1 cellular context compared by ENCODE assay signal in the genomic region with DNA sequence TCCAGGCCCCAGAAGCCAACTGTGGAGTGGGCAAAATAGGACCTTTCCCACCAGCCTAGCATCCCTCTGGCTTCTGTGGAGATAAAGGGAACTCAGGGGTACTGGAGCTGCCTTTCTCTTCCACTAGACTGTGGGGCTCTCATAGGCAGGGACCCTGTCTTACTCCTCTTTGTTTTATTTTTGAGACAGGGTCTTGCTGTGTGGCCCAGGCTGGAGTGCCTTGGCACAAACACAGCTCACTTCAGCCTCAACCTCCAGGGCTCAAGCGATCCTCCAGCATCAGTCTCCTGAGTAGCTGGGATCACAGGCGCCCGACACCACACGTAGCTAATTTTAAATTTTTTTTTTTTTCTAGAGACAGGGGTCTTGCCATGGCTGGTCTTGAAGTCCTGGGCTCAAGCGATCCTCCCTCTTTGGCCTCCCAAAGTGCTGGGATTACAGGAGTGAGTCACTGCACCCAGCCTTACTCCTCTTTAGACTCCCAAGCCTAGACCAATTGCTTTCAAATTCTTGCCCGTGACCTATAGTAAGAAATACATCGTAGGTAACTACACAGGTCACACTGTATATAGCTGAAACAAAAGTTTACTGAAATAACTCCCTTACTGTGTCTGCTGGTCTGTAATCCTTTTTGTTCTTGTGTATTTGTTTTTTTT.
TF ChIP-seq lines count a peak whose summit lies in the region.

No MANE protein-coding gene starts in this region.

TF ChIP-seq in endothelial cell of umbilical vein, 7 proteins besides CTCF, POLR2A, EP300 and RAD21:
- no peak for TF ChIP-seq GATA2 (IDR thresholded peaks at IDR 0.05; ENCODE audit: insufficient read depth, insufficient read length, low read depth, low read length)
- TF ChIP-seq, protein P1, sequence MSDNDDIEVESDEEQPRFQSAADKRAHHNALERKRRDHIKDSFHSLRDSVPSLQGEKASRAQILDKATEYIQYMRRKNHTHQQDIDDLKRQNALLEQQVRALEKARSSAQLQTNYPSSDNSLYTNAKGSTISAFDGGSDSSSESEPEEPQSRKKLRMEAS (IDR thresholded peaks at IDR 0.05; ENCODE audit: insufficient read depth, insufficient read length): no peak
- TF ChIP-seq EZH2 (IDR thresholded peaks at IDR 0.05; ENCODE audit: borderline replicate concordance, low read depth, low read length, severe bottlenecking): no peak
- no peak for TF ChIP-seq FOS (IDR thresholded peaks at IDR 0.05; ENCODE audit: borderline replicate concordance, insufficient read depth, low read length)
- TF ChIP-seq JUN (IDR thresholded peaks at IDR 0.05; ENCODE audit: borderline replicate concordance, insufficient read depth, insufficient read length, low read depth): no peak
- TF ChIP-seq MYC (IDR thresholded peaks at IDR 0.05; ENCODE audit: low read depth, low read length): no peak
- TF ChIP-seq POLR2AphosphoS5 (IDR thresholded peaks at IDR 0.05; ENCODE audit: insufficient read depth, low read depth, low read length): no peak
